11 cellular contexts compared by ENCODE assay signal in the genomic region with DNA sequence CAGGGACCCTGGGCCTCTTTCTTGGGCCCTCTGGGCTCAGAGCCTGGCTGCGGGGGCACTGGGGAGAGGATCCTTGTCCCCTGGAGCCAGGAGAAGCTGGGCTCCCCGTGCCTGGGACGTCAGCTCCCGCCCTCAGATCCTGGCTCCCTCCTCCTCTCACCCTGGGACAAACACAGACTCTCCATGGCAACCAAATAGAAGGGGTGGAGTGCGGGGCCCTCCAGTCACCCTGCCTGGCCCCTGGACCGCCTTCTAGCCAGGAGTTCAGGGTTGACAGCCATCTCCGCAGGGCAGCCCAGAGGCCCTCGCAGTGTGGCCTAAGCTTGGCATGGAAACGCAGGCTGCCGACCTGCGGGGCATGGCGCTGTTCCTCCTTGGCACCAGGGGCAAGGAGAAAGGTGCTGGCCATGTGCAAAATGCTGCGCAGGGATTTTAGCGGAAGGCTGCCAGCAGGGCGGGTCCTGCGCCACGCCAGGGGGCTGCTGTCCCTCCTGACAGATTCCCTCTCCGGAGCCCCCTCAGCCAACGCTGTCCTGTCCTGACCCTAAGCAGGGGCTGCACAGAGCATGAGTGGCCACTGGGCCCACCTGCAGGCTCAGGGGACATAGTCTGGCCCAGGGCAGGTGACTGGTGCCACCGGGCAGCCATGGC. TPM values are rescaled to one million over a fixed set of nuclear protein-coding genes. Genes with fewer than 3 reads are reported as not detected.
DNase-seq lines count a peak whose midpoint lies in the region; ATAC-seq lines count a peak whose summit lies in the region.
"Had no signal": no experiment of that assay in that cellular context is flagged by ENCODE, and none has a peak within 500 bp of the region (broad histone marks: within the 10 kb centered on the region; RNA-seq: fewer than 3 reads in every experiment).

No MANE protein-coding gene starts in this region.

- H3K27me3 ChIP-seq in mucosa of stomach (ENCODE audit: control insufficient read depth, insufficient read depth, low read length) = peaks cover 28% of the 10 kb centered on the region
- H3K27me3 ChIP-seq in aorta (ENCODE audit: control insufficient read depth in 1 of 2, insufficient read depth in 2 of 2, low read length in 1 of 2) = no peaks in the 10 kb centered on the region

- H3K27ac Mint-ChIP-seq in activated naive CD8-positive, alpha-beta T cell treated with anti-CD3 and anti-CD28 coated beads, Interleukin-2, amount 10 ng/mL, durations not matched to agents 7 days and 5 days = no peak overlapping the region
- no peak overlapping the region for H3K27ac Mint-ChIP-seq in activated naive CD8-positive, alpha-beta T cell treated with anti-CD3 and anti-CD28 coated beads for 36 hours

- H3K9me3 ChIP-seq in mucosa of stomach (ENCODE audit: control insufficient read depth, low read length) (no peaks in the 10 kb centered on the region), aorta (ENCODE audit: control insufficient read depth, low read length) (no peaks in the 10 kb centered on the region)
- H3K9me3 ChIP-seq: thoracic aorta had no signal

- H3K27me3 Mint-ChIP-seq in activated naive CD8-positive, alpha-beta T cell treated with anti-CD3 and anti-CD28 coated beads, Interleukin-2, amount 10 ng/mL, durations not matched to agents 7 days and 5 days = no peaks in the 10 kb centered on the region
- H3K27me3 Mint-ChIP-seq in activated naive CD8-positive, alpha-beta T cell treated with anti-CD3 and anti-CD28 coated beads for 36 hours = peaks cover 17% of the 10 kb centered on the region

- H3K4me1 ChIP-seq in mucosa of stomach (ENCODE audit: control insufficient read depth, insufficient read depth, low read length) (peaks cover 20% of the 10 kb centered on the region), aorta (ENCODE audit: control insufficient read depth in 1 of 2, insufficient read depth in 2 of 2, low read length in 2 of 2) (no peaks in the 10 kb centered on the region)
- H3K4me1 ChIP-seq: parathyroid adenoma had no signal

- no peak overlapping the region for H3K27ac ChIP-seq in aorta (ENCODE audit: low read depth in 1 of 2, low read length in 2 of 2)
- H3K27ac ChIP-seq: parathyroid adenoma, thoracic aorta had no signal

- H3K9ac ChIP-seq in mucosa of stomach (ENCODE audit: low read length) = peak overlapping the region; percentile 62
- H3K9ac ChIP-seq: parathyroid adenoma had no signal

- H3K4me3 Mint-ChIP-seq in activated naive CD8-positive, alpha-beta T cell treated with anti-CD3 and anti-CD28 coated beads, Interleukin-2, amount 10 ng/mL, durations not matched to agents 7 days and 5 days = no peak overlapping the region
- no peak overlapping the region for H3K4me3 Mint-ChIP-seq in activated naive CD8-positive, alpha-beta T cell treated with anti-CD3 and anti-CD28 coated beads for 36 hours

- H3K4me3 ChIP-seq in mucosa of stomach (ENCODE audit: low read length) (peak overlapping the region; percentile 41), aorta (ENCODE audit: low read length in 2 of 2) (no peak overlapping the region)
- H3K4me3 ChIP-seq: thoracic aorta had no signal

- H3K36me3 Mint-ChIP-seq in activated naive CD8-positive, alpha-beta T cell treated with anti-CD3 and anti-CD28 coated beads, Interleukin-2, amount 10 ng/mL, durations not matched to agents 7 days and 5 days = no peaks in the 10 kb centered on the region
- no peaks in the 10 kb centered on the region for H3K36me3 Mint-ChIP-seq in activated naive CD8-positive, alpha-beta T cell treated with anti-CD3 and anti-CD28 coated beads for 36 hours

- ATAC-seq in activated naive CD8-positive, alpha-beta T cell treated with anti-CD3 and anti-CD28 coated beads, Interleukin-2, amount 10 ng/mL, durations not matched to agents 7 days and 5 days (ENCODE audit: low read depth) = no peak
- ATAC-seq in Right ventricle myocardium superior (ENCODE audit: poor library complexity) (peak; percentile 77), aorta (ENCODE audit: low FRiP score) (peak; percentile 40), HG02678 (IDR thresholded peaks at IDR 0.05; ENCODE audit: unreplicated experiment) (no peak), HG03025 (IDR thresholded peaks at IDR 0.05; ENCODE audit: low FRiP score, unreplicated experiment) (no peak)

- intact Hi-C loops in Right ventricle myocardium superior (cut with DNase I) (no loop called here), aorta (cut with DNase I) (no loop called here)

- H3K9me3 Mint-ChIP-seq in activated naive CD8-positive, alpha-beta T cell treated with anti-CD3 and anti-CD28 coated beads, Interleukin-2, amount 10 ng/mL, durations not matched to agents 7 days and 5 days = no peaks in the 10 kb centered on the region
- H3K9me3 Mint-ChIP-seq in activated naive CD8-positive, alpha-beta T cell treated with anti-CD3 and anti-CD28 coated beads for 36 hours = no peaks in the 10 kb centered on the region

- H3K36me3 ChIP-seq in mucosa of stomach (ENCODE audit: control insufficient read depth, insufficient read depth, low read length) (no peaks in the 10 kb centered on the region), aorta (ENCODE audit: control insufficient read depth in 1 of 2, insufficient read depth in 2 of 2, low read length in 1 of 2) (no peaks in the 10 kb centered on the region)
- H3K36me3 ChIP-seq: thoracic aorta had no signal

- 44 to 64% methylated on average over 20 of the region's 20 CpGs for WGBS in aorta, 2 donors

- peak; percentile 16 for DNase-seq in activated naive CD8-positive, alpha-beta T cell treated with anti-CD3 and anti-CD28 coated beads, Interleukin-2, amount 10 ng/mL, durations not matched to agents 7 days and 5 days
- DNase-seq in activated naive CD8-positive, alpha-beta T cell treated with anti-CD3 and anti-CD28 coated beads for 36 hours = no peak
- DNase-seq in Right ventricle myocardium superior (peak; percentile 68), aorta (peak; percentile 33 to 73), GM19238 (ENCODE audit: insufficient read length, low spot score) (no peak)
- DNase-seq: SHP77 had no signal

- POLR2A ChIA-PET in activated naive CD8-positive, alpha-beta T cell treated with anti-CD3 and anti-CD28 coated beads, Interleukin-2, amount 10 ng/mL, durations not matched to agents 7 days and 5 days (lab: Charles Lee) = no interaction called here

- peaks cover 3% of the 10 kb centered on the region for H3K4me1 Mint-ChIP-seq in activated naive CD8-positive, alpha-beta T cell treated with anti-CD3 and anti-CD28 coated beads, Interleukin-2, amount 10 ng/mL, durations not matched to agents 7 days and 5 days
- H3K4me1 Mint-ChIP-seq in activated naive CD8-positive, alpha-beta T cell treated with anti-CD3 and anti-CD28 coated beads for 36 hours = no peaks in the 10 kb centered on the region

RNA-seq across cellular contexts. Expression of gene ZDHHC11, which starts 1.0 kb away (rescaled TPM):
- 10 to 100 TPM; 10.2 to 12.8 TPM for total RNA-seq in activated naive CD8-positive, alpha-beta T cell treated with anti-CD3 and anti-CD28 coated beads, Interleukin-2, amount 10 ng/mL, durations not matched to agents 7 days and 5 days
- 1 to 10 TPM; 4.5 to 5.5 TPM for total RNA-seq in activated naive CD8-positive, alpha-beta T cell treated with anti-CD3 and anti-CD28 coated beads for 36 hours
- total RNA-seq in Right ventricle myocardium superior = 55.6 TPM
- total RNA-seq in aorta = 10 to 100 TPM in 1 of 2 donors, 1 to 10 TPM in 1; 9.4 to 26.0 TPM
- 1 to 10 TPM; 1.5 to 3.1 TPM for polyA plus RNA-seq in aorta

RNA-seq across cellular contexts. Expression of gene BRD9, which starts 42.8 kb away (rescaled TPM):
- 10 to 100 TPM; 63.5 to 65.6 TPM for total RNA-seq in activated naive CD8-positive, alpha-beta T cell treated with anti-CD3 and anti-CD28 coated beads, Interleukin-2, amount 10 ng/mL, durations not matched to agents 7 days and 5 days
- 10 to 100 TPM; 50.1 to 51.6 TPM for total RNA-seq in activated naive CD8-positive, alpha-beta T cell treated with anti-CD3 and anti-CD28 coated beads for 36 hours
- total RNA-seq in Right ventricle myocardium superior (28.0 TPM), aorta (10 to 100 TPM; 38.2 to 39.7 TPM)
- polyA plus RNA-seq in aorta = 10 to 100 TPM; 12.5 to 36.4 TPM

RNA-seq across cellular contexts. Expression of gene TRIP13, which starts 42.9 kb away (rescaled TPM):
- total RNA-seq in activated naive CD8-positive, alpha-beta T cell treated with anti-CD3 and anti-CD28 coated beads, Interleukin-2, amount 10 ng/mL, durations not matched to agents 7 days and 5 days = 10 to 100 TPM; 18.3 to 20.9 TPM
- 10 to 100 TPM; 44.2 to 44.6 TPM for total RNA-seq in activated naive CD8-positive, alpha-beta T cell treated with anti-CD3 and anti-CD28 coated beads for 36 hours
- total RNA-seq in Right ventricle myocardium superior (0.48 TPM), aorta (1 to 10 TPM in 1 of 2 donors, under 1 TPM in 1; 0.84 to 1.3 TPM)
- polyA plus RNA-seq in aorta = 1 to 10 TPM in 1 of 2 donors, under 1 TPM in 1; 0.28 to 1.3 TPM

Comparison
In these comparisons a context has a peak if more than half of its experiments do, and no peak if none do; other contexts are left out.
1. DNase-seq: peak in activated naive CD8-positive, alpha-beta T cell treated with anti-CD3 and anti-CD28 coated beads, Interleukin-2, amount 10 ng/mL, durations not matched to agents 7 days and 5 days (single experiment), Right ventricle myocardium superior (single experiment) and aorta (2 of 2); none in activated naive CD8-positive, alpha-beta T cell treated with anti-CD3 and anti-CD28 coated beads for 36 hours (single experiment) and GM19238 (single experiment).
2. ATAC-seq: peak in Right ventricle myocardium superior (single experiment) and aorta (single experiment); none in activated naive CD8-positive, alpha-beta T cell treated with anti-CD3 and anti-CD28 coated beads, Interleukin-2, amount 10 ng/mL, durations not matched to agents 7 days and 5 days (single experiment), HG02678 (single experiment) and HG03025 (single experiment).
3. RNA of gene TRIP13, which starts 42.9 kb away (total RNA-seq): 44.2 to 44.6 TPM in activated naive CD8-positive, alpha-beta T cell treated with anti-CD3 and anti-CD28 coated beads for 36 hours and 18.3 to 20.9 TPM in activated naive CD8-positive, alpha-beta T cell treated with anti-CD3 and anti-CD28 coated beads, Interleukin-2, amount 10 ng/mL, durations not matched to agents 7 days and 5 days; 0.84 to 1.3 TPM in aorta and 0.48 TPM in Right ventricle myocardium superior (single experiment); every median in the first group is over 4 times any median in the second.